In genomic region chr10:110498982-110499795, GRCh38 we compare ENCODE assay signal across 8 cellular contexts. TPM values are rescaled to one million over a fixed set of nuclear protein-coding genes. Genes with fewer than 3 reads are reported as not detected.
DNase-seq lines count a peak whose midpoint lies in the region; ATAC-seq and TF ChIP-seq lines count a peak whose summit lies in the region.

No MANE protein-coding gene starts in this region.

- H3K36me3 ChIP-seq in MG63, result no peaks in the 10 kb centered on the region
- H3K36me3 ChIP-seq in fibroblast of lung (ENCODE audit: control insufficient read depth, insufficient read depth, low read length), result no peaks in the 10 kb centered on the region
- no peaks in the 10 kb centered on the region for H3K36me3 ChIP-seq in neuronal stem cell (replicated peaks in 1 of 2; ENCODE audit: control insufficient read depth in 2 of 2, insufficient read depth in 2 of 2, low read length in 2 of 2)

- H3K79me2 ChIP-seq in fibroblast of lung (ENCODE audit: control insufficient read depth, insufficient read depth, low read length), result peaks cover 78% of the 10 kb centered on the region

- CTCF ChIA-PET in AG04449 (lab: Yijun Ruan, JAX), result interaction anchor here (0.7 to 9.7 kb wide), 19 partner anchors 10 to 193 kb away, joined by 3 to 106 read pairs (median 4); no protein-coding TSS in a partner anchor

- H3K18ac ChIP-seq in neuronal stem cell (ENCODE audit: low read length), result peak overlapping the region; percentile 84

- H2AK5ac ChIP-seq in neuronal stem cell (ENCODE audit: low read depth, low read length), result no peak overlapping the region

- H3K79me1 ChIP-seq in neuronal stem cell (ENCODE audit: low read depth, low read length), result peaks cover 1% of the 10 kb centered on the region

- H2BK5ac ChIP-seq in neuronal stem cell (ENCODE audit: low read length), result no peak overlapping the region

- H2BK12ac ChIP-seq in neuronal stem cell (ENCODE audit: low read length), result no peak overlapping the region

- no peaks in the 10 kb centered on the region for H4K20me1 ChIP-seq in fibroblast of lung (ENCODE audit: control insufficient read depth, extremely low read depth, insufficient read depth, low read length)

- no peaks in the 10 kb centered on the region for H3K27me3 ChIP-seq in MG63
- H3K27me3 ChIP-seq in fibroblast of lung (ENCODE audit: control insufficient read depth, insufficient read depth, low read length), result no peaks in the 10 kb centered on the region
- H3K27me3 ChIP-seq in neuronal stem cell (ENCODE audit: control insufficient read depth in 3 of 3, insufficient read depth in 3 of 3, low read depth in 1 of 3, low read length in 3 of 3), result peaks cover 14 to 43% (median 19%) of the 10 kb centered on the region in 3 experiments

- no peak overlapping the region for H3K14ac ChIP-seq in neuronal stem cell (ENCODE audit: low read length)

- WGBS in neuronal stem cell (ENCODE audit: extremely low coverage in 2 of 2, insufficient read length in 2 of 2, insufficient replicate concordance in 1 of 2), 2 donors, result no CpG with 5 or more reads among the region's 21 CpGs

- H3K4ac ChIP-seq in neuronal stem cell (ENCODE audit: low read length), result no peak overlapping the region

- peak; percentile 25 for ATAC-seq in GM18868 (IDR thresholded peaks at IDR 0.05; ENCODE audit: unreplicated experiment)
- no peak for ATAC-seq in left lobe of liver
- no peak for ATAC-seq in HG03521 (IDR thresholded peaks at IDR 0.05; ENCODE audit: unreplicated experiment)

- H2AFZ ChIP-seq in fibroblast of lung (ENCODE audit: low read length) (no peak overlapping the region), neuronal stem cell (ENCODE audit: low read length) (peak overlapping the region; percentile 98)

- H3K23ac ChIP-seq in neuronal stem cell (ENCODE audit: low read depth, low read length, poor library complexity), result no peak overlapping the region

- POLR2A ChIA-PET in AG04449 (lab: Yijun Ruan, JAX), result interaction anchor here (0.7 to 4.7 kb wide), 15 partner anchors 29 to 615 kb away, joined by 3 to 42 read pairs (median 4); no protein-coding TSS in a partner anchor

- H3K4me3 ChIP-seq in AG04449 (ENCODE audit: low read depth, low read length), result peak overlapping the region; percentile 83
- H3K4me3 ChIP-seq in MG63, result peak overlapping the region; percentile 57
- H3K4me3 ChIP-seq in fibroblast of lung (replicated peaks in 1 of 4; ENCODE audit: control extremely low read depth in 1 of 4, insufficient read depth in 1 of 4, low read depth in 3 of 4, low read length in 4 of 4), result peak overlapping the region; percentile 69 to 96 (median 72)
- peak overlapping the region; percentile 74 to 83 for H3K4me3 ChIP-seq in neuronal stem cell (ENCODE audit: low read length in 2 of 2)

- H3K27ac ChIP-seq in fibroblast of lung (ENCODE audit: insufficient read depth, low read length), result peak overlapping the region; percentile 90
- H3K27ac ChIP-seq in neuronal stem cell (replicated peaks; ENCODE audit: low read length), result no peak overlapping the region

- H3K4me1 ChIP-seq in fibroblast of lung (ENCODE audit: control insufficient read depth, extremely low read depth, insufficient read depth, low read length) (peaks cover 19% of the 10 kb centered on the region), neuronal stem cell (ENCODE audit: control insufficient read depth in 2 of 2, insufficient read depth in 1 of 2, low read depth in 1 of 2, low read length in 2 of 2) (peaks cover 15 to 28% of the 10 kb centered on the region in 2 donors)

- DNase-seq in AG04449 (ENCODE audit: low read depth, low spot score) (no peak), MG63 (peak; percentile 40), fibroblast of lung (ENCODE audit: low read depth in 2 of 2) (peak; percentile 69 to 83), neuronal stem cell (ENCODE audit: low spot score) (no peak), left lobe of liver (ENCODE audit: low spot score) (no peak)
- DNase-seq in activated CD8-positive, alpha-beta memory T cell treated with anti-CD3 and anti-CD28 coated beads, Interleukin-2, amount 50 U/mL, for 48 hours, result peak; percentile 74

- H3K4me2 ChIP-seq in fibroblast of lung (ENCODE audit: extremely low read depth, insufficient read depth, low read length) (peak overlapping the region; percentile 76), neuronal stem cell (ENCODE audit: insufficient read depth, low read length, poor library complexity, severe bottlenecking) (peak overlapping the region; percentile 87)

- H4K8ac ChIP-seq in neuronal stem cell (ENCODE audit: low read depth, low read length), result no peak overlapping the region

- H3K9ac ChIP-seq in fibroblast of lung (ENCODE audit: insufficient read depth, low read length) (peak overlapping the region; percentile 92), neuronal stem cell (ENCODE audit: low read depth, low read length, poor library complexity) (peak overlapping the region; percentile 50)

- H3K9me3 ChIP-seq in MG63 (no peaks in the 10 kb centered on the region), fibroblast of lung (ENCODE audit: control insufficient read depth, insufficient read depth, low read depth, low read length) (no peaks in the 10 kb centered on the region), neuronal stem cell (replicated peaks in 1 of 2; ENCODE audit: control insufficient read depth in 2 of 2, insufficient read depth in 1 of 2, low read depth in 1 of 2, low read length in 2 of 2) (no peaks in the 10 kb centered on the region)

- H2BK15ac ChIP-seq in neuronal stem cell (ENCODE audit: low read length), result no peak overlapping the region

- H4K91ac ChIP-seq in neuronal stem cell (ENCODE audit: low read depth, low read length, poor library complexity), result no peak overlapping the region

- no peak overlapping the region for H2BK120ac ChIP-seq in neuronal stem cell (ENCODE audit: low read depth, low read length)

- peak; percentile 58 for TF ChIP-seq CTCF in AG04449 (IDR thresholded peaks at IDR 0.05; ENCODE audit: insufficient read depth, low read length, missing control alignments)
- peak; percentile 48 to 56 for TF ChIP-seq CTCF in fibroblast of lung (conservative IDR thresholded peaks at IDR 0.05 in 1 of 2, IDR thresholded peaks at IDR 0.05 in 1 of 2; ENCODE audit: low read depth in 1 of 2, low read length in 2 of 2)

RNA-seq across cellular contexts. Expression of gene DUSP5, which starts 1.5 kb away (rescaled TPM):
- 0.59 TPM in 1 of 2 replicates, not detected in the other for total RNA-seq in MG63 (2014; rRNA removed; shearing (Covaris generic); ENCODE audit: low replicate concordance)
- 14.9 and 27.6 TPM in 2 replicates for total RNA-seq in fibroblast of lung
- 37.7 and 48.9 TPM in 2 replicates for polyA plus RNA-seq in fibroblast of lung
- polyA plus RNA-seq in fibroblast of lung (2012), result 23.5 and 30.7 TPM in 2 replicates
- 65.8 and 147 TPM in 2 replicates for polyA minus RNA-seq in fibroblast of lung (ENCODE audit: low replicate concordance)
- 1.4 TPM for polyA plus RNA-seq in neuronal stem cell (2013, experiment 1 of 2)
- 1.6 TPM for polyA plus RNA-seq in neuronal stem cell (2013, experiment 2 of 2)
- 3.8 TPM for total RNA-seq in left lobe of liver

Comparison
In these comparisons a context has a peak if more than half of its experiments do, and no peak if none do; other contexts are left out.
1. DNase-seq: peak in MG63 (single experiment), activated CD8-positive, alpha-beta memory T cell treated with anti-CD3 and anti-CD28 coated beads, Interleukin-2, amount 50 U/mL, for 48 hours (single experiment) and fibroblast of lung (2 of 2); none in AG04449 (single experiment), neuronal stem cell (single experiment) and left lobe of liver (single experiment).
2. Peak in every context shown above with its lines, with median percentiles within 50 percentile points of each other: H3K4me3 ChIP-seq.